In genomic region chr16:85570735-85571562, GRCh38 we compare ENCODE assay signal across 8 cellular contexts. TPM values are rescaled to one million over a fixed set of nuclear protein-coding genes. Genes with fewer than 3 reads are reported as not detected.
DNase-seq lines count a peak whose midpoint lies in the region; ATAC-seq and TF ChIP-seq lines count a peak whose summit lies in the region.

No MANE protein-coding gene starts in this region.

- TF ChIP-seq CTCF in AG04450 (IDR thresholded peaks at IDR 0.05; ENCODE audit: low read depth, low read length) (no peak), progenitor cell of endocrine pancreas (IDR thresholded peaks at IDR 0.05; ENCODE audit: unreplicated experiment) (no peak)

- no peak overlapping the region for H3K4me3 ChIP-seq in AG04450 (ENCODE audit: low read depth, low read length)
- peak overlapping the region; percentile 58 for H3K4me3 ChIP-seq in Jurkat, Clone E6-1 (ENCODE audit: low read length)

- no peaks in the 10 kb centered on the region for H3K9me3 Mint-ChIP-seq in activated naive CD8-positive, alpha-beta T cell (ENCODE audit: low read depth)
- no peaks in the 10 kb centered on the region for H3K9me3 Mint-ChIP-seq in progenitor cell of endocrine pancreas (ENCODE audit: low read depth)

- DNase-seq in AG04450 (ENCODE audit: low read depth, low spot score) (no peak), progenitor cell of endocrine pancreas (ENCODE audit: low spot score, unreplicated experiment) (no peak), cerebellum (ENCODE audit: low spot score) (no peak), NCI-H1417 treated with DMSO at 0.1 percent for 48 hours (lab: John Stamatoyannopoulos, UW) (no peak), NCI-H510A (lab: John Stamatoyannopoulos, UW) (no peak)
- DNase-seq in Jurkat, Clone E6-1 (ENCODE audit: low read depth, low spot score) = peak; percentile 94

- H3K27ac Mint-ChIP-seq in activated naive CD8-positive, alpha-beta T cell = peak overlapping the region; percentile 87
- peak overlapping the region; percentile 58 for H3K27ac Mint-ChIP-seq in progenitor cell of endocrine pancreas

- peaks cover 2% of the 10 kb centered on the region for H3K36me3 Mint-ChIP-seq in activated naive CD8-positive, alpha-beta T cell
- no peaks in the 10 kb centered on the region for H3K36me3 Mint-ChIP-seq in progenitor cell of endocrine pancreas (ENCODE audit: insufficient read depth)

- H3K27me3 Mint-ChIP-seq in activated naive CD8-positive, alpha-beta T cell = no peaks in the 10 kb centered on the region
- no peaks in the 10 kb centered on the region for H3K27me3 Mint-ChIP-seq in progenitor cell of endocrine pancreas

- POLR2A ChIA-PET in AG04450 (lab: Yijun Ruan, JAX) = no interaction called here

- peaks cover 71% of the 10 kb centered on the region for H3K4me1 Mint-ChIP-seq in activated naive CD8-positive, alpha-beta T cell (ENCODE audit: low read depth)
- peaks cover 58% of the 10 kb centered on the region for H3K4me1 Mint-ChIP-seq in progenitor cell of endocrine pancreas (ENCODE audit: low read depth)

- peak overlapping the region; percentile 11 for H3K27ac ChIP-seq in AG04450 (ENCODE audit: low read depth, low read length)

- CTCF ChIA-PET in AG04450 (lab: Charles Lee) = no interaction called here

- H3K4me3 Mint-ChIP-seq in activated naive CD8-positive, alpha-beta T cell = peak overlapping the region; percentile 73
- H3K4me3 Mint-ChIP-seq in progenitor cell of endocrine pancreas (ENCODE audit: low read depth) = peak overlapping the region; percentile 19

- H3K27me3 ChIP-seq in AG04450 (ENCODE audit: control insufficient read depth, insufficient read depth, low read length) = no peaks in the 10 kb centered on the region

- ATAC-seq in GM19351 (IDR thresholded peaks at IDR 0.05; ENCODE audit: unreplicated experiment) = peak; percentile 62

- H3K9me3 ChIP-seq in AG04450 (ENCODE audit: control insufficient read depth, insufficient read depth, low read length) = peaks cover 21% of the 10 kb centered on the region

RNA-seq across cellular contexts. Expression of gene GSE1, which starts 42.2 kb away (rescaled TPM):
- 18.2 and 21.0 TPM in 2 replicates for polyA plus RNA-seq in AG04450 (2011; rRNA removed)
- 23.7 and 24.1 TPM in 2 replicates for polyA minus RNA-seq in AG04450 (2011; rRNA and poly(A)+ RNA removed)
- 71.0 TPM for polyA plus RNA-seq in Jurkat, Clone E6-1 (2012; ENCODE audit: insufficient read depth, insufficient read length)
- 136 and 143 TPM in 2 replicates for total RNA-seq in progenitor cell of endocrine pancreas
- 45.9 TPM for total RNA-seq in cerebellum
